Comparison of ENCODE assay signal across 26 cellular contexts in genomic region chr19:37014456-37014855, GRCh38.
"Had no signal": no experiment of that assay in that cellular context is flagged by ENCODE, and none has a peak within 500 bp of the region (broad histone marks: within the 10 kb centered on the region; RNA-seq: fewer than 3 reads in every experiment).

No MANE protein-coding gene starts in this region.

- ATAC-seq: stimulated activated effector memory CD8-positive, alpha-beta T cell treated with anti-CD3 and anti-CD28 coated beads, Interleukin-12 subunit alpha, Interleukin-12 subunit beta, amount 100 ng/mL, for 72 hours; stimulated activated memory B cell treated with anti-CD40 and anti-IgM and Interleukin-4, amounts not matched to agents 10 μg/mL and 1 μg/mL and 100 μg/mL, for 72 hours; stimulated activated naive B cell treated with anti-CD40 and anti-IgM and Interleukin-4, amounts not matched to agents 10 μg/mL and 1 μg/mL and 100 μg/mL, for 72 hours; stimulated activated naive CD8-positive, alpha-beta T cell treated with anti-CD3 and anti-CD28 coated beads, Interleukin-15, amount 100 ng/mL, for 72 hours; stimulated activated naive CD8-positive, alpha-beta T cell treated with anti-CD3 and anti-CD28 coated beads, Interleukin-15, Interleukin-2, amounts not matched to agents 100 U/mL and 50 U/mL, for 24 hours; upper lobe of right lung had no signal

- H3K4me1 ChIP-seq: stomach, suprapubic skin, testis, thyroid gland, tibial artery, tibial nerve, transverse colon, upper lobe of left lung, upper lobe of right lung, uterus, vagina had no signal

- H3K27ac ChIP-seq: stomach, suprapubic skin, testis, thoracic aorta, thyroid gland, tibial artery, tibial nerve, transverse colon, upper lobe of left lung, upper lobe of right lung, uterus, vagina had no signal

- H3K36me3 ChIP-seq: suprapubic skin, thoracic aorta, transverse colon, upper lobe of left lung, upper lobe of right lung, uterus, vagina had no signal

- H3K4me3 ChIP-seq: stomach, suprapubic skin, testis, thoracic aorta, thyroid gland, tibial artery, tibial nerve, transverse colon, upper lobe of left lung, upper lobe of right lung, uterus, vagina had no signal

- DNase-seq: stimulated activated CD4-positive, alpha-beta T cell treated with anti-CD3 and anti-CD28 coated beads, Interleukin-2, amount 100 ng/mL, for 48 hours; stimulated activated CD4-positive, alpha-beta T cell treated with anti-CD3 and anti-CD28 coated beads, Interleukin-4, amount 100 ng/mL, for 1 hour; stimulated activated CD4-positive, alpha-beta T cell treated with anti-CD3 and anti-CD28 coated beads, Interleukin-4, amount 100 ng/mL, for 24 hours; stimulated activated CD4-positive, alpha-beta T cell treated with anti-CD3 and anti-CD28 coated beads, Interleukin-4, amount 100 ng/mL, for 4 hours; stimulated activated CD8-positive, alpha-beta memory T cell treated with anti-CD3 and anti-CD28 coated beads, Interleukin-4, amount 100 ng/mL, for 48 hours; stimulated activated naive B cell treated with anti-CD40 and anti-IgM and Interleukin-4, amounts not matched to agents 10 μg/mL and 1 μg/mL and 100 μg/mL, for 72 hours; stimulated activated naive CD4-positive, alpha-beta T cell; stimulated activated naive CD4-positive, alpha-beta T cell treated with Interleukin-2 at 50 U/mL for 16 hours; stimulated activated naive CD8-positive, alpha-beta T cell treated with anti-CD3 and anti-CD28 coated beads, Interleukin-15, amount 100 ng/mL, for 72 hours; stimulated activated naive CD8-positive, alpha-beta T cell treated with anti-CD3 and anti-CD28 coated beads, Interleukin-15, Interleukin-2, amounts not matched to agents 100 U/mL and 50 U/mL, for 24 hours; stomach; substantia nigra; testis; thyroid gland; tibial artery; transverse colon; trophoblast cell; upper lobe of right lung; uterus had no signal

- H3K9me3 ChIP-seq: testis, thyroid gland, vagina had no signal

- H3K27me3 ChIP-seq: stomach, suprapubic skin, testis, thyroid gland, tibial artery, tibial nerve, transverse colon, upper lobe of left lung, upper lobe of right lung, uterus, vagina had no signal
